ENCODE assay signal across 8 cellular contexts in the genomic region with DNA sequence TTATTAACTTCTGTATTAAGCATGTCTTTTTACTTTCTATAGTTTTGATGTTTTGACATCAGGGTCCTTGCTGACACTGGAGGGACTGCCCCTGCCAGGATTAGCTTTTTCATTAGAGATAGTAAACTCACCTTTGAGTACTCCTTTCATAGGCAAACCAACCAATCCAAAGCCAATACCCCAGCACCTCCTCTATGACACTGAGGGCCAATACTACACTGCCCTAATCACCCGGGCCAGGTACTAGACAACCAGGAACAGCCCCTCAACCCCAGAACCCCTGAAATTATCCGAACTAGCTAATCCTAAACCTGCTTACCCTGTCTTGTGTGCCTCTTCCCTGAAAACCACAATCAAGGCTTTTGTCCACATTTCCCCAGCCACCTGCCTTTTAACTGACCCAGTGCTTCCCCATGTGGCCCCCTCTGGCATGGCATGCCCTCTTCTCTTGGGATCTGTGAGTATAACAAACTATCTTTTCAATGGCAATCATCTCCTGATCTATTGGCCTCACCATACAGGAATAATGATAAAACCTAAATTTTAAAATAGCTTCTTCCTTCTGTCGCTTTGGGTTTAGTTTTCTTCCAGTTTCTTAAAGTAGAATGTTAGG. TPM values are rescaled to one million over a fixed set of nuclear protein-coding genes. Genes with fewer than 3 reads are reported as not detected.
DNase-seq lines count a peak whose midpoint lies in the region; ATAC-seq, FAIRE-seq and TF ChIP-seq lines count a peak whose summit lies in the region.

No MANE protein-coding gene starts in this region.

- no peaks in the 10 kb centered on the region for H4K20me1 ChIP-seq in neural progenitor cell (ENCODE audit: low read depth)

- peaks cover 2% of the 10 kb centered on the region for H3K9me3 ChIP-seq in neural progenitor cell (ENCODE audit: low read depth)

- no peak overlapping the region for H3K4me2 ChIP-seq in neural progenitor cell

- DNase-seq in DMS53 (lab: John Stamatoyannopoulos, UW) (peak; percentile 78), DMS53 treated with DMSO at 0.1 percent for 48 hours (lab: John Stamatoyannopoulos, UW; ENCODE audit: unreplicated experiment) (no peak), KBM-7 (peak; percentile 38), bronchial epithelial cell (ENCODE audit: low read depth) (no peak), neural progenitor cell (ENCODE audit: low spot score) (peak; percentile 78), NCI-H2029 (lab: John Stamatoyannopoulos, UW) (no peak)

- H3K27ac Mint-ChIP-seq in neural progenitor cell: no peak overlapping the region

- H3K9me3 Mint-ChIP-seq in neural progenitor cell: peaks cover 13% of the 10 kb centered on the region

- peaks cover 3% of the 10 kb centered on the region for H3F3A ChIP-seq in neural progenitor cell (ENCODE audit: low read depth)

- H3K4me3 Mint-ChIP-seq in neural progenitor cell: no peak overlapping the region

- H3K4me1 Mint-ChIP-seq in neural progenitor cell: no peaks in the 10 kb centered on the region

- no peak for FAIRE-seq in bronchial epithelial cell (lab: Jason Lieb, UNC)

- ATAC-seq in GM21529 (IDR thresholded peaks at IDR 0.05; ENCODE audit: unreplicated experiment) (no peak), GM18907 (IDR thresholded peaks at IDR 0.05; ENCODE audit: unreplicated experiment) (no peak)

- H3K27me3 ChIP-seq in bronchial epithelial cell (ENCODE audit: control insufficient read depth, insufficient read depth, low read length) (no peaks in the 10 kb centered on the region), neural progenitor cell (no peaks in the 10 kb centered on the region)

- no peak overlapping the region for H2AFZ ChIP-seq in neural progenitor cell (replicated peaks)

- no peak overlapping the region for H3K4me3 ChIP-seq in bronchial epithelial cell (ENCODE audit: low read depth, low read length)
- no peak overlapping the region for H3K4me3 ChIP-seq in neural progenitor cell

- H3K4me1 ChIP-seq in neural progenitor cell: no peaks in the 10 kb centered on the region

- TF ChIP-seq CTCF in bronchial epithelial cell (IDR thresholded peaks at IDR 0.05; ENCODE audit: insufficient read depth, low read length, severe bottlenecking) (peak; percentile 31), neural progenitor cell (IDR thresholded peaks at IDR 0.05) (peak; percentile 67)

- H3K27ac ChIP-seq in neural progenitor cell: no peak overlapping the region

- peaks cover 47% of the 10 kb centered on the region for H3K36me3 Mint-ChIP-seq in neural progenitor cell

- H3K36me3 ChIP-seq in bronchial epithelial cell (ENCODE audit: control insufficient read depth, insufficient read depth, low read length) (peaks cover 7% of the 10 kb centered on the region), neural progenitor cell (peaks cover 2% of the 10 kb centered on the region)

- H3K9ac ChIP-seq in neural progenitor cell: no peak overlapping the region

- H3K79me2 ChIP-seq in neural progenitor cell (ENCODE audit: low read depth): peaks cover 23% of the 10 kb centered on the region

- in situ Hi-C loops in KBM-7 (cut with MboI; ENCODE audit: low pct_unique_long_range_greater_than_20kb, low sequenced_read_pairs): no loop called here

- no peaks in the 10 kb centered on the region for H3K27me3 Mint-ChIP-seq in neural progenitor cell (ENCODE audit: insufficient read depth, low read depth)

RNA-seq across cellular contexts. Expression of a gene that starts 31.2 kb away (rescaled TPM):
- total RNA-seq in bronchial epithelial cell (237 and 297 TPM in 2 replicates), neural progenitor cell (ENCODE audit: low replicate concordance) (54.7 and 58.7 TPM in 2 replicates)

RNA-seq across cellular contexts. Expression of a gene that starts 58.0 kb away (rescaled TPM):
- total RNA-seq in bronchial epithelial cell (37.1 and 49.3 TPM in 2 replicates), neural progenitor cell (ENCODE audit: low replicate concordance) (21.0 and 27.2 TPM in 2 replicates)

Comparison
In these comparisons a context has a peak if more than half of its experiments do, and no peak if none do; other contexts are left out.
1. DNase-seq: peak in DMS53 (single experiment), KBM-7 (single experiment) and neural progenitor cell (single experiment); none in DMS53 treated with DMSO at 0.1 percent for 48 hours (single experiment), bronchial epithelial cell (single experiment) and NCI-H2029 (single experiment).